25 cellular contexts compared by ENCODE assay signal in the genomic region with DNA sequence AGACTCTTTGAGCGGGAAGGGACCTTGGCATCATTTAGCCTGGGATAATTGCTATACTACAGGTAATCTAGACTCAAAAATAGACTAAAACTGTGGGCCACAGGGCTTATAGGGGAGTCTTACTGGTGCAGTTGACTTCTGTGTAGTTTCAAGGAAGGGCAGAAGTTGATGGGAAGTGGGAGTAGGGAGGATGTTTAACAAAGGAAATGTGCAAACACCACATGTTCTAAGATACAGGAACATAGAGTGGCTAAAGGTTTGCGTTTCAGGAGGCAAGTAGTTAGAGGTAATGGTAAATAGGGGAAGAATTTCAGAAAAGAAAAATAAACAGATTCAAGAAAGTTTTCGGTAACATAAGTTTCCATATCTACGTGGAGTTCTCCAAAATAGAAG. TPM values are rescaled to one million over a fixed set of nuclear protein-coding genes. Genes with fewer than 3 reads are reported as not detected.
DNase-seq lines count a peak whose midpoint lies in the region; ATAC-seq lines count a peak whose summit lies in the region.
"Had no signal": no experiment of that assay in that cellular context is flagged by ENCODE, and none has a peak within 500 bp of the region (broad histone marks: within the 10 kb centered on the region; RNA-seq: fewer than 3 reads in every experiment).

No MANE protein-coding gene starts in this region.

- no peaks in the 10 kb centered on the region for H3K27me3 ChIP-seq in Karpas-422 (ENCODE audit: low read length)
- H3K27me3 ChIP-seq: pancreas, SJCRH30 had no signal

- no peaks in the 10 kb centered on the region for H3K36me3 Mint-ChIP-seq in activated T-cell treated with anti-CD3 and anti-CD28 coated beads, Interleukin-2, amount 50 U/mL, for 72 hours (ENCODE audit: insufficient read depth in 2 of 2)
- H3K36me3 Mint-ChIP-seq: brain, WTC11 had no signal

- H3K4me1 Mint-ChIP-seq in activated T-cell treated with anti-CD3 and anti-CD28 coated beads, Interleukin-2, amount 50 U/mL, for 72 hours (ENCODE audit: low read depth): peaks cover 45% of the 10 kb centered on the region

- no peaks in the 10 kb centered on the region for H3K36me3 ChIP-seq in Karpas-422 (ENCODE audit: insufficient read depth, low read length)
- H3K36me3 ChIP-seq: lower lobe of right lung, pancreas, SJCRH30 had no signal

- H3K4me3 Mint-ChIP-seq in activated T-cell treated with anti-CD3 and anti-CD28 coated beads, Interleukin-2, amount 50 U/mL, for 72 hours: peak overlapping the region in 1 of 2 donors; percentile 71
- H3K4me3 Mint-ChIP-seq: brain, HFFc6, nephron progenitor cell, WTC11 had no signal

- peak overlapping the region; percentile 68; the same call in 1 of the 2 replicates for H3K9ac ChIP-seq in Karpas-422 (ENCODE audit: low read length)
- H3K9ac ChIP-seq: GM23248 had no signal

- H3K4me3 ChIP-seq in Karpas-422 (ENCODE audit: low read length): no peak overlapping the region
- H3K4me3 ChIP-seq: GM23248, lower lobe of right lung, pancreas, SJCRH30 had no signal

- no peaks in the 10 kb centered on the region for H3K9me2 ChIP-seq in Karpas-422 (replicated peaks; ENCODE audit: insufficient read depth, low read length)

- H3K4me2 ChIP-seq in Karpas-422 (ENCODE audit: low read depth, low read length, poor library complexity, severe bottlenecking): no peak overlapping the region

- H3K4me1 ChIP-seq in Karpas-422 (ENCODE audit: low read length): peaks cover 56% of the 10 kb centered on the region
- H3K4me1 ChIP-seq: pancreas, SJCRH30 had no signal

- H3K9me3 ChIP-seq in Karpas-422 (ENCODE audit: low read length): no peaks in the 10 kb centered on the region
- H3K9me3 ChIP-seq: lower lobe of right lung, pancreas, SJCRH30 had no signal

- peak in 1 of 2 donors; percentile 32 for ATAC-seq in activated T-cell treated with anti-CD3 and anti-CD28 coated beads, Interleukin-2, amount 50 U/mL, for 72 hours (replicated peaks in 1 of 2)
- ATAC-seq in left lobe of liver: peak; percentile 46
- no peak for ATAC-seq in GM19395 (IDR thresholded peaks at IDR 0.05; ENCODE audit: unreplicated experiment)
- ATAC-seq: WTC11 had no signal

- H3K79me2 ChIP-seq in Karpas-422 (ENCODE audit: low read length): no peaks in the 10 kb centered on the region

- peak overlapping the region; percentile 61 for H3K27ac Mint-ChIP-seq in activated T-cell treated with anti-CD3 and anti-CD28 coated beads, Interleukin-2, amount 50 U/mL, for 72 hours
- H3K27ac Mint-ChIP-seq: brain, HFFc6, nephron progenitor cell, WTC11 had no signal

- DNase-seq in activated T-cell treated with anti-CD3 and anti-CD28 coated beads, Interleukin-2, amount 50 U/mL, for 72 hours: no peak
- no peak for DNase-seq in activated T-cell treated with anti-CD3 and anti-CD28 coated beads, Interleukin-2, amount 50 U/mL, for 48 hours
- DNase-seq in CD1c-positive myeloid dendritic cell (ENCODE audit: extremely low spot score): peak; percentile 37
- no peak for DNase-seq in Karpas-422
- DNase-seq in left lobe of liver (ENCODE audit: low spot score): no peak
- DNase-seq in HuH-7 (ENCODE audit: low spot score): no peak
- no peak for DNase-seq in effector CD8-positive, alpha-beta T cell (lab: John Stamatoyannopoulos, UW)
- DNase-seq: activated T-cell treated with anti-CD3 and anti-CD28 coated beads for 4 hours, Calu3, DND-41, HFFc6, islet precursor cell, lower lobe of right lung, NCI-H1105, NCI-H2081, NCI-H2227 treated with DMSO at 0.1 percent for 48 hours, NCI-H69, nephron progenitor cell, pancreas, SJCRH30, trophoblast cell had no signal

- H4K20me1 ChIP-seq in Karpas-422 (ENCODE audit: insufficient read depth, low read depth, low read length): no peaks in the 10 kb centered on the region

- no peaks in the 10 kb centered on the region for H3K9me3 Mint-ChIP-seq in activated T-cell treated with anti-CD3 and anti-CD28 coated beads, Interleukin-2, amount 50 U/mL, for 72 hours
- H3K9me3 Mint-ChIP-seq: HFFc6, nephron progenitor cell, WTC11 had no signal

- H3K27ac ChIP-seq in Karpas-422 (ENCODE audit: low read length): peak overlapping the region; percentile 100
- H3K27ac ChIP-seq: GM23248, lower lobe of right lung, pancreas, SJCRH30 had no signal

- H2AFZ ChIP-seq in Karpas-422 (ENCODE audit: low read length): 0 out of 2 replicates have a peak overlapping the region, but pooled peaks have one; percentile 14
- H2AFZ ChIP-seq: GM23248 had no signal

- H3K27me3 Mint-ChIP-seq in activated T-cell treated with anti-CD3 and anti-CD28 coated beads, Interleukin-2, amount 50 U/mL, for 72 hours (ENCODE audit: low read depth): no peaks in the 10 kb centered on the region
- H3K27me3 Mint-ChIP-seq: brain had no signal

RNA-seq across cellular contexts. Expression of a gene that starts 14.4 kb away (rescaled TPM):
- 10 to 100 TPM; 66.3 to 80.0 TPM for total RNA-seq in activated T-cell treated with anti-CD3 and anti-CD28 coated beads, Interleukin-2, amount 50 U/mL, for 72 hours
- total RNA-seq in Karpas-422 (2014; rRNA removed; shearing (Covaris generic); ENCODE audit: low replicate concordance): 197 and 232 TPM in 2 replicates
- total RNA-seq in left lobe of liver: 133 TPM
